Comparison of ENCODE assay signal across 12 cellular contexts in genomic region chr17:17758443-17758842, GRCh38.
DNase-seq lines count a peak whose midpoint lies in the region; ATAC-seq and TF ChIP-seq lines count a peak whose summit lies in the region.
"Had no signal": no experiment of that assay in that cellular context is flagged by ENCODE, and none has a peak within 500 bp of the region (broad histone marks: within the 10 kb centered on the region; RNA-seq: fewer than 3 reads in every experiment).

No MANE protein-coding gene starts in this region.

- H3K9ac ChIP-seq in Loucy (ENCODE audit: low read depth, low read length, poor library complexity, severe bottlenecking): peak overlapping the region; percentile 73

- H3K4me1 ChIP-seq in Loucy (ENCODE audit: insufficient read depth, low read length, poor library complexity, severe bottlenecking): peaks cover 93% of the 10 kb centered on the region

- H3K4me1 Mint-ChIP-seq in immature natural killer cell: peaks cover 49 to 50% of the 10 kb centered on the region in 2 donors

- H4K20me1 ChIP-seq in Loucy (ENCODE audit: insufficient read depth, low read length, poor library complexity, severe bottlenecking): no peaks in the 10 kb centered on the region

- POLR2A ChIA-PET in HEK293T (lab: Yijun Ruan, JAX): interaction anchor here (1.0 kb wide), 1 partner anchor 19 kb away, joined by 3 read pairs; no protein-coding TSS in a partner anchor

- CTCF ChIA-PET in HEK293T (lab: Yijun Ruan, JAX): no interaction called here

- H3K4me3 ChIP-seq in Loucy (ENCODE audit: low read length, poor library complexity, severe bottlenecking): peak overlapping the region; percentile 62
- H3K4me3 ChIP-seq: thyroid gland had no signal

- no peaks in the 10 kb centered on the region for H3K9me3 ChIP-seq in Loucy (ENCODE audit: insufficient read depth, low read depth, low read length)
- H3K9me3 ChIP-seq: thyroid gland had no signal

- no peaks in the 10 kb centered on the region for H3K9me3 Mint-ChIP-seq in immature natural killer cell
- H3K9me3 Mint-ChIP-seq: CD8-positive, alpha-beta memory T cell had no signal

- no peaks in the 10 kb centered on the region for H3K27me3 ChIP-seq in Loucy (ENCODE audit: insufficient read depth, low read length, poor library complexity, severe bottlenecking)
- H3K27me3 ChIP-seq: thyroid gland had no signal

- H3K4me2 ChIP-seq in Loucy (ENCODE audit: low read depth, low read length, poor library complexity, severe bottlenecking): peak overlapping the region; percentile 79

- DNase-seq in COR-L47 (lab: John Stamatoyannopoulos, UW): peak; percentile 52
- DNase-seq in NCI-H774 (lab: John Stamatoyannopoulos, UW): peak; percentile 2
- DNase-seq in immature natural killer cell: no peak
- DNase-seq in HEK293T (ENCODE audit: extremely low spot score): no peak
- DNase-seq: CD8-positive, alpha-beta memory T cell; foreskin melanocyte; MV-4-11; thyroid gland had no signal

- no peak overlapping the region for H2AFZ ChIP-seq in Loucy (ENCODE audit: low read length)

- ATAC-seq in HG03097 (IDR thresholded peaks at IDR 0.05; ENCODE audit: low FRiP score, unreplicated experiment) (no peak), HG02623 (IDR thresholded peaks at IDR 0.05; ENCODE audit: unreplicated experiment) (no peak), GM18520 (IDR thresholded peaks at IDR 0.05; ENCODE audit: unreplicated experiment) (no peak)

- peak overlapping the region; percentile 23 to 87 (median 42) for H3K27ac Mint-ChIP-seq in immature natural killer cell

- H3K79me2 ChIP-seq in Loucy (ENCODE audit: insufficient read depth, low read length): peaks cover 88% of the 10 kb centered on the region

- TF ChIP-seq CTCF in Loucy (conservative IDR thresholded peaks at IDR 0.05; ENCODE audit: low read length): no peak

- peaks cover 24% of the 10 kb centered on the region for H3F3A ChIP-seq in Loucy (ENCODE audit: low read depth)

- H3K36me3 Mint-ChIP-seq in immature natural killer cell: no peaks in the 10 kb centered on the region

- H3K36me3 ChIP-seq in Loucy (ENCODE audit: insufficient read depth, low read length): peaks cover 9% of the 10 kb centered on the region; the same call in 1 of the 2 replicates
- H3K36me3 ChIP-seq: thyroid gland had no signal

- H3K4me3 Mint-ChIP-seq in immature natural killer cell: peak overlapping the region in 1 of 5 donors; percentile 8

- no peaks in the 10 kb centered on the region for H3K27me3 Mint-ChIP-seq in immature natural killer cell (ENCODE audit: low read depth in 3 of 3)
- H3K27me3 Mint-ChIP-seq: CD8-positive, alpha-beta memory T cell had no signal

- no peaks in the 10 kb centered on the region for H3K9me2 ChIP-seq in Loucy (replicated peaks; ENCODE audit: low read depth, low read length)

TF ChIP-seq in HEK293T, 16 proteins besides CTCF, POLR2A, EP300 and RAD21:
- no peak for TF ChIP-seq CTBP1 (IDR thresholded peaks at IDR 0.05; ENCODE audit: borderline replicate concordance)
- TF ChIP-seq TARDBP (IDR thresholded peaks at IDR 0.05): no peak
- TF ChIP-seq ZNF384 (IDR thresholded peaks at IDR 0.05): no peak
- TF ChIP-seq ELF4 (IDR thresholded peaks at IDR 0.05): no peak
- TF ChIP-seq L3MBTL2 (conservative IDR thresholded peaks at IDR 0.05): no peak
- TF ChIP-seq NFRKB (IDR thresholded peaks at IDR 0.05): no peak

Comparison
In these comparisons a context has a peak if more than half of its experiments do, and no peak if none do; other contexts are left out.
1. DNase-seq: peak in COR-L47 (single experiment) and NCI-H774 (single experiment); none in immature natural killer cell (0 of 3) and HEK293T (single experiment).